ENCODE assay signal across 21 cellular contexts in the genomic region with DNA sequence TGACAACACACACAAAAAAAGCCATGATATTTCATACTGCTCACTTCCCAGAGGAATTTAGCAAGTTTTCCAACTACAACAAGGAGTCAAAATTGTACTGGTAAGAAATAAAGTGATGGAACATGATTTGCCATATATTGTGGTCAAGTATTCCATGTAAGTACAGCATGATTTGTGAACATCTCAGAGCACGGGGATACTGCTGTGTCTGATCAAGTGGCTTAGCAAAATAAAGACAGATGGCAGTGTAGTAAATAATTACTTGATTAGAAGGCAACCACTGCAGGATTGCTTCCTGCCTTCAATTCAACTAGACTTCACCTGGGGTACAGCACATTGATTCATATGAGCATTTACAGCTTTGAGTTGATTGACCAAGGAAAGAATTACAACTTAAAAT.
"Had no signal": no experiment of that assay in that cellular context is flagged by ENCODE, and none has a peak within 500 bp of the region (broad histone marks: within the 10 kb centered on the region; RNA-seq: fewer than 3 reads in every experiment).

No MANE protein-coding gene starts in this region.

- ATAC-seq: activated T-cell treated with anti-CD3 and anti-CD28 coated beads, Interleukin-2, amount 50 U/mL, for 4 hours; foreskin keratinocyte; left lung; naive thymus-derived CD4-positive, alpha-beta T cell; stimulated activated naive B cell treated with anti-CD40 and anti-IgM and Interleukin-4, amounts not matched to agents 10 μg/mL and 1 μg/mL and 100 μg/mL, for 72 hours had no signal

- DNase-seq: activated B cell treated with CpG ODN at 0.5 μM for 24 hours; activated CD4-positive, alpha-beta T cell treated with anti-CD3 and anti-CD28 coated beads for 4 hours; activated CD4-positive, alpha-beta T cell treated with anti-CD3 and anti-CD28 coated beads, Interleukin-2, amount 50 U/mL, for 48 hours; activated CD8-positive, alpha-beta memory T cell treated with anti-CD3 and anti-CD28 coated beads, Interleukin-2, amount 50 U/mL, for 48 hours; activated naive CD4-positive, alpha-beta T cell; activated T-cell treated with anti-CD3 and anti-CD28 coated beads, Interleukin-2, amount 50 U/mL, for 4 hours; adrenal gland; central memory CD4-positive, alpha-beta T cell; effector memory CD4-positive, alpha-beta T cell; foreskin keratinocyte; kidney; left lung; naive thymus-derived CD4-positive, alpha-beta T cell; retina; sigmoid colon; stimulated activated CD4-positive, alpha-beta T cell treated with anti-CD3 and anti-CD28 coated beads, Interleukin-15, amount 100 ng/mL, for 24 hours; stimulated activated CD8-positive, alpha-beta memory T cell treated with anti-CD3 and anti-CD28 coated beads, Interleukin-4, amount 100 ng/mL, for 48 hours; stimulated activated naive B cell treated with anti-CD40 and anti-IgM and Interleukin-4, amounts not matched to agents 10 μg/mL and 1 μg/mL and 100 μg/mL, for 72 hours; testis; trophoblast cell; uterus had no signal
